Comparison of ENCODE assay signal across 26 cellular contexts in genomic region chr1:36947384-36947783, GRCh38.
DNase-seq lines count a peak whose midpoint lies in the region; ATAC-seq and FAIRE-seq lines count a peak whose summit lies in the region.
"Had no signal": no experiment of that assay in that cellular context is flagged by ENCODE, and none has a peak within 500 bp of the region (broad histone marks: within the 10 kb centered on the region; RNA-seq: fewer than 3 reads in every experiment).

No MANE protein-coding gene starts in this region.

- no peaks in the 10 kb centered on the region for H3K4me1 Mint-ChIP-seq in activated T-helper 17 cell treated with anti-CD3 and anti-CD28 coated beads, Interleukin-2, amount 50 U/mL, for 72 hours
- H3K4me1 Mint-ChIP-seq: central memory CD8-positive, alpha-beta T cell had no signal

- no peak for FAIRE-seq in RCC 7860 (lab: Jason Lieb, UNC)
- FAIRE-seq: K562 had no signal

- no peak overlapping the region for H3K27ac Mint-ChIP-seq in activated T-helper 17 cell treated with anti-CD3 and anti-CD28 coated beads, Interleukin-2, amount 50 U/mL, for 72 hours
- H3K27ac Mint-ChIP-seq: activated naive CD4-positive, alpha-beta T cell treated with anti-CD3 and anti-CD28 coated beads, Interleukin-2, amount 50 U/mL, for 72 hours; activated T-helper 2 cell treated with anti-CD3 and anti-CD28 coated beads, Interferon-gamma antibody, Interleukin-2, Interleukin-4, amounts not matched to agents 10 μg/mL and 5 μg/mL and 100 μg/mL, durations not matched to agents 14 hours and 24 hours and 36 hours; CD4-positive, alpha-beta T cell; T-helper 2 cell treated with Interferon-gamma antibody and Interleukin-4, amounts not matched to agents 5 μg/mL and 100 μg/mL, for 36 hours had no signal

- peaks cover 22% of the 10 kb centered on the region for H3K27me3 Mint-ChIP-seq in activated T-helper 17 cell treated with anti-CD3 and anti-CD28 coated beads, Interleukin-2, amount 50 U/mL, for 72 hours

- no peak for ATAC-seq in activated T-helper 17 cell treated with anti-CD3 and anti-CD28 coated beads, Interleukin-2, amount 50 U/mL, for 72 hours (replicated peaks)
- no peak for ATAC-seq in GM21619 (IDR thresholded peaks at IDR 0.05; ENCODE audit: unreplicated experiment)
- ATAC-seq: activated naive CD4-positive, alpha-beta T cell treated with anti-CD3 and anti-CD28 coated beads, Interleukin-2, amount 50 U/mL, for 72 hours; K562 had no signal

- H3K9me3 Mint-ChIP-seq in activated T-helper 17 cell treated with anti-CD3 and anti-CD28 coated beads, Interleukin-2, amount 50 U/mL, for 72 hours, result no peaks in the 10 kb centered on the region
- H3K9me3 Mint-ChIP-seq: activated naive CD4-positive, alpha-beta T cell treated with anti-CD3 and anti-CD28 coated beads, Interleukin-2, amount 50 U/mL, for 72 hours; activated T-helper 2 cell treated with anti-CD3 and anti-CD28 coated beads, Interferon-gamma antibody, Interleukin-2, Interleukin-4, amounts not matched to agents 10 μg/mL and 5 μg/mL and 100 μg/mL, durations not matched to agents 14 hours and 24 hours and 36 hours; CD4-positive, alpha-beta T cell; central memory CD8-positive, alpha-beta T cell; T-helper 2 cell treated with Interferon-gamma antibody and Interleukin-4, amounts not matched to agents 5 μg/mL and 100 μg/mL, for 36 hours had no signal

- DNase-seq in DMS79 treated with DMSO at 0.1 percent for 48 hours (lab: John Stamatoyannopoulos, UW), result peak; percentile 38
- no peak for DNase-seq in DMS79 (lab: John Stamatoyannopoulos, UW)
- DNase-seq in NCI-H146 (lab: John Stamatoyannopoulos, UW), result peak; percentile 39
- peak; percentile 100 for DNase-seq in NCI-H510A (lab: John Stamatoyannopoulos, UW)
- peak; percentile 59 for DNase-seq in iPS-NIHi11 (ENCODE audit: low spot score)
- no peak for DNase-seq in RCC 7860 (ENCODE audit: low spot score)
- DNase-seq: activated CD4-positive, alpha-beta T cell treated with anti-CD3 and anti-CD28 coated beads, Interleukin-2, amount 50 U/mL, for 4 hours; activated CD8-positive, alpha-beta memory T cell treated with anti-CD3 and anti-CD28 coated beads, Interleukin-2, amount 50 U/mL, for 4 hours; CD4-positive, alpha-beta T cell; GDM1; GOT3; head of caudate nucleus; left cardiac atrium; NCI-H748 treated with DMSO at 0.1 percent for 48 hours; nucleus accumbens; OCI-M1; Right ventricle myocardium superior; stimulated activated CD8-positive, alpha-beta memory T cell treated with anti-CD3 and anti-CD28 coated beads, Interleukin-4, amount 100 ng/mL, for 48 hours; trophoblast cell had no signal

- no peaks in the 10 kb centered on the region for H3K36me3 Mint-ChIP-seq in activated T-helper 17 cell treated with anti-CD3 and anti-CD28 coated beads, Interleukin-2, amount 50 U/mL, for 72 hours (ENCODE audit: low read depth)
- H3K36me3 Mint-ChIP-seq: activated naive CD4-positive, alpha-beta T cell treated with anti-CD3 and anti-CD28 coated beads, Interleukin-2, amount 50 U/mL, for 72 hours had no signal

- H3K4me3 Mint-ChIP-seq in activated T-helper 17 cell treated with anti-CD3 and anti-CD28 coated beads, Interleukin-2, amount 50 U/mL, for 72 hours, result no peak overlapping the region
- H3K4me3 Mint-ChIP-seq: CD4-positive, alpha-beta T cell; central memory CD8-positive, alpha-beta T cell; T-helper 2 cell treated with Interferon-gamma antibody and Interleukin-4, amounts not matched to agents 5 μg/mL and 100 μg/mL, for 36 hours had no signal

Comparison
In these comparisons a context has a peak if more than half of its experiments do, and no peak if none do; other contexts are left out.
1. DNase-seq: peak in DMS79 treated with DMSO at 0.1 percent for 48 hours (single experiment), NCI-H146 (single experiment), NCI-H510A (single experiment) and iPS-NIHi11 (single experiment); none in DMS79 (single experiment) and RCC 7860 (single experiment).